ENCODE assay signal across 8 cellular contexts in the genomic region with DNA sequence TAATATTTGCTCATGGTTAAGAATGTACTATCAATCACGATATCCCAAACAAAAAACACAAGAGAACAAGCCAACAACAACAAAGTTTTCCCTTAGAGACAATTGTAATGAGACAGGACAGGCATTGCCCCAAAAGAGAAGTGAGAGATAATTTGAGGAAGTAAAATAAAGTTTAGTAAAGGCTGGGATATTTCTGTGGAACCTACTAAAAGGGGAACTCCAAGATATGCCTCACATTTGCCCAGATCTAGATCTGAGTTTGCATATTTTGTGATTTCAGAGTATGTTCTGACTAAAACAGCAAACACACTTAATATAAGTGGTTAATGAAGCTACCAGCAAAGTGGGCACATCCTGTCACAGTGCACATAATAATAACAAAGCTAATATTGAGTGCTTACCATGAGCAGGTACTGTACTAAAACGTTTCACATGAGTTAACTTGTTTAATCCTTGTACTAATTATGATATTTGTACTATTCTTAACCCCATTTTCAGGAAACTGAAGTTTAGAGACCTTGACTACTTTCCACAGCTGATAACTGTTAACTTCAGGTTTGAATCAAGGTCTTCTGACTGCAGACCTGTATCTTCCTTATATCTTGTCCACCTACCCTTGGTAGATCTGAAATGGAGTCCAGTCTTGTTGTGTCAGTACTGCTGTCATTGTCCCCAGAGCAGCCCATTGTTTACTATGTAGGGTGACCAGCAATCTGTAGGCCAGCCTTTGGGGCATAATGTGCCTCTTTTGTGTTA. TPM values are rescaled to one million over a fixed set of nuclear protein-coding genes. Genes with fewer than 3 reads are reported as not detected.
DNase-seq lines count a peak whose midpoint lies in the region; ATAC-seq and TF ChIP-seq lines count a peak whose summit lies in the region.

No MANE protein-coding gene starts in this region.

- no peaks in the 10 kb centered on the region for H3K79me2 ChIP-seq in OCI-LY7 (ENCODE audit: insufficient read depth, low read depth, low read length)
- H3K79me2 ChIP-seq in osteoblast (ENCODE audit: insufficient read depth, low read length), result no peaks in the 10 kb centered on the region
- no peaks in the 10 kb centered on the region for H3K79me2 ChIP-seq in smooth muscle cell (ENCODE audit: low read depth)

- TF ChIP-seq CTCF in OCI-LY7 (conservative IDR thresholded peaks at IDR 0.05; ENCODE audit: low read length), result no peak
- no peak for TF ChIP-seq CTCF in osteoblast (IDR thresholded peaks at IDR 0.05; ENCODE audit: extremely low read depth, low read depth, low read length)
- TF ChIP-seq CTCF in smooth muscle cell (IDR thresholded peaks at IDR 0.05; ENCODE audit: borderline replicate concordance, insufficient read depth, poor library complexity, severe bottlenecking), result no peak

- peak overlapping the region; percentile 81 for H3K4me2 ChIP-seq in OCI-LY7 (ENCODE audit: low read length)
- H3K4me2 ChIP-seq in osteoblast (ENCODE audit: insufficient read depth, low read length), result no peak overlapping the region
- H3K4me2 ChIP-seq in smooth muscle cell, result no peak overlapping the region

- H3K9me3 Mint-ChIP-seq in activated CD4-positive, alpha-beta T cell treated with anti-CD3 and anti-CD28 coated beads, Interleukin-2, amount 10 ng/mL, durations not matched to agents 24 days and 14 days, result no peaks in the 10 kb centered on the region

- H4K20me1 ChIP-seq in OCI-LY7 (ENCODE audit: insufficient read depth, low read length) (no peaks in the 10 kb centered on the region), osteoblast (ENCODE audit: insufficient read depth, low read length) (no peaks in the 10 kb centered on the region), smooth muscle cell (ENCODE audit: low read depth) (no peaks in the 10 kb centered on the region)

- H3K4me1 ChIP-seq in OCI-LY7 (ENCODE audit: insufficient read depth, low read length, poor library complexity, severe bottlenecking) (peaks cover 61% of the 10 kb centered on the region), osteoblast (ENCODE audit: insufficient read depth, low read length) (peaks cover 14% of the 10 kb centered on the region), smooth muscle cell (ENCODE audit: low read depth) (no peaks in the 10 kb centered on the region)

- H3K9me3 ChIP-seq in OCI-LY7 (ENCODE audit: low read length) (no peaks in the 10 kb centered on the region), osteoblast (ENCODE audit: low read depth, low read length) (no peaks in the 10 kb centered on the region), MG63 (no peaks in the 10 kb centered on the region), smooth muscle cell (replicated peaks; ENCODE audit: low read depth) (no peaks in the 10 kb centered on the region)

- TSS peak; percentile 98 for BruUV-seq in OCI-LY7 (replicated peaks; lab: Mats Ljungman, UMichigan)

- no peak overlapping the region for H3K27ac Mint-ChIP-seq in activated CD4-positive, alpha-beta T cell treated with anti-CD3 and anti-CD28 coated beads, Interleukin-2, amount 10 ng/mL, durations not matched to agents 24 days and 14 days

- no peak overlapping the region for H3K9ac ChIP-seq in smooth muscle cell (ENCODE audit: low read depth)

- H3K4me3 ChIP-seq in OCI-LY7 (ENCODE audit: low read depth, low read length, poor library complexity, severe bottlenecking) (peak overlapping the region; percentile 52), osteoblast (ENCODE audit: insufficient read depth, low read length) (no peak overlapping the region), MG63 (no peak overlapping the region), smooth muscle cell (no peak overlapping the region)

- H3K27me3 Mint-ChIP-seq in activated CD4-positive, alpha-beta T cell treated with anti-CD3 and anti-CD28 coated beads, Interleukin-2, amount 10 ng/mL, durations not matched to agents 24 days and 14 days, result no peaks in the 10 kb centered on the region

- H3K27ac ChIP-seq in OCI-LY7 (ENCODE audit: low read depth, low read length, poor library complexity, severe bottlenecking) (peak overlapping the region; percentile 88), osteoblast (ENCODE audit: low read depth, low read length) (no peak overlapping the region), smooth muscle cell (ENCODE audit: low read depth) (no peak overlapping the region)

- H3K9me2 ChIP-seq in OCI-LY7 (ENCODE audit: insufficient read depth, low read length), result no peaks in the 10 kb centered on the region

- ATAC-seq in GM18907 (IDR thresholded peaks at IDR 0.05; ENCODE audit: unreplicated experiment), result peak; percentile 91
- peak; percentile 90 for ATAC-seq in HG02938 (IDR thresholded peaks at IDR 0.05; ENCODE audit: unreplicated experiment)

- H3K4me1 Mint-ChIP-seq in activated CD4-positive, alpha-beta T cell treated with anti-CD3 and anti-CD28 coated beads, Interleukin-2, amount 10 ng/mL, durations not matched to agents 24 days and 14 days, result no peaks in the 10 kb centered on the region

- WGBS in smooth muscle cell (ENCODE audit: low lambda C conversion rate), result 86% methylated on average over 2 of the region's 2 CpGs

- POLR2A ChIA-PET in OCI-LY7 (lab: Charles Lee), result interaction anchor here (0.6 to 5.7 kb wide), 14 partner anchors 8 to 869 kb away, joined by 3 to 73 read pairs (median 5); a partner anchor contains a TSS

- DNase-seq in OCI-LY7 (ENCODE audit: low spot score) (peak; percentile 81), osteoblast (ENCODE audit: insufficient read length, low spot score, missing footprints) (peak; percentile 34), MG63 (no peak), smooth muscle cell (lab: John Stamatoyannopoulos, UW; ENCODE audit: unreplicated experiment) (no peak), inferior parietal cortex (ENCODE audit: extremely low spot score) (no peak)
- no peak for DNase-seq in activated CD4-positive, alpha-beta T cell treated with anti-CD3 and anti-CD28 coated beads, Interleukin-2, amount 10 ng/mL, durations not matched to agents 24 days and 14 days

- no peaks in the 10 kb centered on the region for H3F3A ChIP-seq in smooth muscle cell (ENCODE audit: low read depth)

- no peak overlapping the region for H3K4me3 Mint-ChIP-seq in activated CD4-positive, alpha-beta T cell treated with anti-CD3 and anti-CD28 coated beads, Interleukin-2, amount 10 ng/mL, durations not matched to agents 24 days and 14 days

- H3K27me3 ChIP-seq in osteoblast (ENCODE audit: insufficient read depth, low read length), result no peaks in the 10 kb centered on the region
- H3K27me3 ChIP-seq in MG63, result no peaks in the 10 kb centered on the region
- no peaks in the 10 kb centered on the region for H3K27me3 ChIP-seq in smooth muscle cell (ENCODE audit: low read depth)

- CTCF ChIA-PET in OCI-LY7 (lab: Charles Lee; ENCODE audit: unreplicated experiment), result interaction anchor here (0.9 to 1.2 kb wide), 3 partner anchors 16 to 81 kb away, joined by 3 read pairs; no protein-coding TSS in a partner anchor

- H2AFZ ChIP-seq in OCI-LY7 (ENCODE audit: low read length), result peak overlapping the region; percentile 79; the same call in 1 of the 2 replicates
- H2AFZ ChIP-seq in osteoblast (ENCODE audit: low read length), result peak overlapping the region; percentile 6
- no peak overlapping the region for H2AFZ ChIP-seq in smooth muscle cell (ENCODE audit: low read depth)

- H3K36me3 Mint-ChIP-seq in activated CD4-positive, alpha-beta T cell treated with anti-CD3 and anti-CD28 coated beads, Interleukin-2, amount 10 ng/mL, durations not matched to agents 24 days and 14 days (ENCODE audit: low read depth), result no peaks in the 10 kb centered on the region

- H3K36me3 ChIP-seq in OCI-LY7 (ENCODE audit: insufficient read depth, low read length) (no peaks in the 10 kb centered on the region; the same call in 1 of the 2 replicates), osteoblast (ENCODE audit: insufficient read depth, low read length) (no peaks in the 10 kb centered on the region), MG63 (no peaks in the 10 kb centered on the region), smooth muscle cell (ENCODE audit: low read depth) (no peaks in the 10 kb centered on the region)

- intact Hi-C loops in OCI-LY7 (cut with micrococcal nuclease; ENCODE audit: unreplicated experiment), result loop anchor here (1.0 kb wide), 1 partner anchor 25 kb away; no protein-coding TSS in a partner anchor
- intact Hi-C loops in activated CD4-positive, alpha-beta T cell treated with anti-CD3 and anti-CD28 coated beads, Interleukin-2, amount 10 ng/mL, durations not matched to agents 24 days and 14 days (cut with micrococcal nuclease), result no loop called here

RNA-seq across cellular contexts. Expression of a gene that starts 26.0 kb away (rescaled TPM):
- 26.1 and 43.4 TPM in 2 replicates for total RNA-seq in OCI-LY7 (2014; rRNA removed; shearing (Covaris generic))
- total RNA-seq in OCI-LY7 (2022) (61.1 and 66.1 TPM in 2 replicates), osteoblast (61.2 and 81.0 TPM in 2 replicates), smooth muscle cell (29.4 and 32.0 TPM in 2 replicates)
- total RNA-seq in activated CD4-positive, alpha-beta T cell treated with anti-CD3 and anti-CD28 coated beads, Interleukin-2, amount 10 ng/mL, durations not matched to agents 24 days and 14 days, result 17.3 and 19.0 TPM in 2 replicates
- total RNA-seq in MG63 (2014; rRNA removed; shearing (Covaris generic); ENCODE audit: low replicate concordance), result 6.1 and 8.4 TPM in 2 replicates
- 3.9 and 11.9 TPM in 2 replicates for polyA plus RNA-seq in smooth muscle cell

Comparison
In these comparisons a context has a peak if more than half of its experiments do, and no peak if none do; other contexts are left out.
1. DNase-seq: peak in OCI-LY7 (single experiment) and osteoblast (single experiment); none in activated CD4-positive, alpha-beta T cell treated with anti-CD3 and anti-CD28 coated beads, Interleukin-2, amount 10 ng/mL, durations not matched to agents 24 days and 14 days (single experiment), MG63 (single experiment), smooth muscle cell (single experiment) and inferior parietal cortex (single experiment).